Comparison of ENCODE assay signal across 8 cellular contexts in genomic region chr15:29570931-29571727, GRCh38.
DNase-seq lines count a peak whose midpoint lies in the region; ATAC-seq, FAIRE-seq and TF ChIP-seq lines count a peak whose summit lies in the region.

No MANE protein-coding gene starts in this region.

- dilution Hi-C loops in mammary epithelial cell (cut with HindIII; ENCODE audit: low sequenced_read_pairs): no loop called here

- no peaks in the 10 kb centered on the region for H3K9me3 ChIP-seq in mammary epithelial cell (replicated peaks; ENCODE audit: insufficient read depth, low read length)
- H3K9me3 ChIP-seq in lower lobe of right lung: no peaks in the 10 kb centered on the region
- H3K9me3 ChIP-seq in thymus (ENCODE audit: control insufficient read depth): no peaks in the 10 kb centered on the region

- H3K4me1 ChIP-seq in mammary epithelial cell (ENCODE audit: insufficient read depth, low read length) (peaks cover 8% of the 10 kb centered on the region), lower lobe of right lung (peaks cover 11% of the 10 kb centered on the region), thymus (ENCODE audit: control insufficient read depth, insufficient read depth, low read length) (no peaks in the 10 kb centered on the region)

- no peaks in the 10 kb centered on the region for H4K20me1 ChIP-seq in mammary epithelial cell (ENCODE audit: insufficient read depth, low read length)

- ATAC-seq in lower lobe of right lung (peak; percentile 23 to 70), HG03280 (IDR thresholded peaks at IDR 0.05; ENCODE audit: unreplicated experiment) (no peak), GM21786 (IDR thresholded peaks at IDR 0.05; ENCODE audit: unreplicated experiment) (no peak)

- no TSS peak for BruUV-seq in mammary epithelial cell (replicated peaks; lab: Mats Ljungman, UMichigan)

- 0% methylated on average over 7 of the region's 90 CpGs for WGBS in mammary epithelial cell (ENCODE audit: low coverage, missing lambda C conversion rate)
- 3% methylated on average over 90 of the region's 90 CpGs for WGBS in thymus

- H3K9ac ChIP-seq in mammary epithelial cell (ENCODE audit: insufficient read depth, low read length): no peak overlapping the region

- no peaks in the 10 kb centered on the region for H3K79me2 ChIP-seq in mammary epithelial cell (ENCODE audit: insufficient read depth, low read length)

- DNase-seq in DMS 273 (lab: John Stamatoyannopoulos, UW; ENCODE audit: unreplicated experiment) (peak; percentile 78), LNCaP clone FGC (ENCODE audit: low read depth) (no peak), mammary epithelial cell (peak; percentile 27), lower lobe of right lung (no peak), D721Med (ENCODE audit: insufficient read length, low spot score) (no peak)

- in situ Hi-C loops in mammary epithelial cell (cut with MboI; ENCODE audit: low sequenced_read_pairs in 2 of 2): no loop called here

- peak overlapping the region; percentile 77 for H3K4me2 ChIP-seq in mammary epithelial cell (ENCODE audit: insufficient read depth, low read depth, low read length)

- H3K27me3 ChIP-seq in mammary epithelial cell (ENCODE audit: insufficient read depth, low read length) (peaks cover 30% of the 10 kb centered on the region), lower lobe of right lung (ENCODE audit: low read depth) (peaks cover 44% of the 10 kb centered on the region), thymus (ENCODE audit: control insufficient read depth, insufficient read depth) (peaks cover 44% of the 10 kb centered on the region)

- TF ChIP-seq CTCF in LNCaP clone FGC (IDR thresholded peaks at IDR 0.05; ENCODE audit: control insufficient read depth, extremely low read depth, insufficient read depth) (no peak), mammary epithelial cell (conservative IDR thresholded peaks at IDR 0.05 in 1 of 2, IDR thresholded peaks at IDR 0.05 in 1 of 2; ENCODE audit: extremely low read depth in 1 of 2, insufficient read depth in 1 of 2, low read depth in 1 of 2, low read length in 2 of 2) (no peak), lower lobe of right lung (IDR thresholded peaks at IDR 0.05) (no peak), D721Med (IDR thresholded peaks at IDR 0.05; ENCODE audit: insufficient read depth, missing control alignments) (no peak)

- H3K4me3 ChIP-seq in LNCaP clone FGC (ENCODE audit: low read depth, low read length) (peak overlapping the region; percentile 40), mammary epithelial cell (replicated peaks in 1 of 3; ENCODE audit: insufficient read depth in 1 of 3, low read depth in 2 of 3, low read length in 3 of 3) (peak overlapping the region in 1 of 3 experiments; percentile 11), lower lobe of right lung (peak overlapping the region; percentile 56), thymus (ENCODE audit: low read length) (peak overlapping the region; percentile 33)

- FAIRE-seq in D721Med (lab: Jason Lieb, UNC): no peak

- H3K27ac ChIP-seq in mammary epithelial cell (ENCODE audit: insufficient read depth, low read depth, low read length) (no peak overlapping the region), lower lobe of right lung (no peak overlapping the region), thymus (ENCODE audit: low read depth) (no peak overlapping the region)

- intact Hi-C loops in mammary epithelial cell (cut with micrococcal nuclease) (no loop called here), lower lobe of right lung (cut with DNase I) (no loop called here)

- H2AFZ ChIP-seq in mammary epithelial cell (ENCODE audit: low read depth, low read length): peak overlapping the region; percentile 26

- CTCF ChIA-PET in mammary epithelial cell (lab: Charles Lee; ENCODE audit: low non-redundant PET): interaction anchor here (0.5 kb wide), 1 partner anchor 123 kb away, joined by 7 read pairs; no protein-coding TSS in a partner anchor

- H3K36me3 ChIP-seq in mammary epithelial cell (ENCODE audit: insufficient read depth, low read length): no peaks in the 10 kb centered on the region
- H3K36me3 ChIP-seq in lower lobe of right lung: no peaks in the 10 kb centered on the region
- H3K36me3 ChIP-seq in thymus (ENCODE audit: control insufficient read depth, insufficient read depth): no peaks in the 10 kb centered on the region

Comparison
In these comparisons a context has a peak if more than half of its experiments do, and no peak if none do; other contexts are left out.
1. DNase-seq: peak in DMS 273 (single experiment) and mammary epithelial cell (single experiment); none in LNCaP clone FGC (single experiment), lower lobe of right lung (single experiment) and D721Med (single experiment).
2. ATAC-seq: peak in lower lobe of right lung (2 of 2); none in HG03280 (single experiment) and GM21786 (single experiment).